Comparison of ENCODE assay signal across 16 cellular contexts in genomic region chr2:174680221-174680620, GRCh38.
DNase-seq lines count a peak whose midpoint lies in the region; TF ChIP-seq lines count a peak whose summit lies in the region.
"Had no signal": no experiment of that assay in that cellular context is flagged by ENCODE, and none has a peak within 500 bp of the region (broad histone marks: within the 10 kb centered on the region; RNA-seq: fewer than 3 reads in every experiment).

No MANE protein-coding gene starts in this region.

- DNase-seq in activated naive CD4-positive, alpha-beta T cell treated with anti-CD3 and anti-CD28 coated beads, Interleukin-2, amount 10 ng/mL, durations not matched to agents 7 days and 5 days: no peak
- no peak for DNase-seq in activated naive CD4-positive, alpha-beta T cell treated with anti-CD3 and anti-CD28 coated beads, Interleukin-2, amount 50 U/mL, for 16 hours
- no peak for DNase-seq in activated CD4-positive, alpha-beta memory T cell treated with anti-CD3 and anti-CD28 coated beads for 36 hours
- DNase-seq in glomerular visceral epithelial cell (ENCODE audit: extremely low spot score): peak; percentile 16
- DNase-seq in HT-29 (ENCODE audit: low spot score): no peak
- DNase-seq in esophagus squamous epithelium (lab: John Stamatoyannopoulos, UW): no peak
- no peak for DNase-seq in hypothalamus (lab: John Stamatoyannopoulos, UW)
- DNase-seq: cerebellar nuclear complex, DMS153, mammary epithelial cell, MM.1S, NCI-H2029, NCI-H774, T1000 had no signal

- no peak overlapping the region for H3K27ac ChIP-seq in esophagus squamous epithelium
- H3K27ac ChIP-seq: RWPE1 had no signal

- POLR2A ChIA-PET in activated CD4-positive, alpha-beta memory T cell treated with anti-CD3 and anti-CD28 coated beads for 36 hours (lab: Charles Lee): no interaction called here

- peaks cover 7 to 38% (median 17%) of the 10 kb centered on the region in 3 donors for H3K4me1 ChIP-seq in esophagus squamous epithelium

- intact Hi-C loops in activated CD4-positive, alpha-beta memory T cell treated with anti-CD3 and anti-CD28 coated beads for 36 hours (cut with micrococcal nuclease): no loop called here
- intact Hi-C loops in esophagus squamous epithelium (cut with DNase I): loop anchor here (10.0 kb wide), 1 partner anchor 75 kb away; no protein-coding TSS in a partner anchor

- peaks cover 69% of the 10 kb centered on the region for H3K4me1 Mint-ChIP-seq in activated naive CD4-positive, alpha-beta T cell treated with anti-CD3 and anti-CD28 coated beads, Interleukin-2, amount 10 ng/mL, durations not matched to agents 7 days and 5 days
- H3K4me1 Mint-ChIP-seq in activated CD4-positive, alpha-beta memory T cell treated with anti-CD3 and anti-CD28 coated beads for 36 hours (ENCODE audit: low read depth): peaks cover 61% of the 10 kb centered on the region

- peaks cover 41% of the 10 kb centered on the region for H3K36me3 Mint-ChIP-seq in activated naive CD4-positive, alpha-beta T cell treated with anti-CD3 and anti-CD28 coated beads, Interleukin-2, amount 10 ng/mL, durations not matched to agents 7 days and 5 days
- peaks cover 9% of the 10 kb centered on the region for H3K36me3 Mint-ChIP-seq in activated CD4-positive, alpha-beta memory T cell treated with anti-CD3 and anti-CD28 coated beads for 36 hours
- H3K36me3 Mint-ChIP-seq: stimulated activated memory B cell treated with anti-CD40 and anti-IgM and Interleukin-4, amounts not matched to agents 10 μg/mL and 1 μg/mL and 100 μg/mL, for 72 hours had no signal

- peaks cover 4% of the 10 kb centered on the region for H3K27me3 Mint-ChIP-seq in activated naive CD4-positive, alpha-beta T cell treated with anti-CD3 and anti-CD28 coated beads, Interleukin-2, amount 10 ng/mL, durations not matched to agents 7 days and 5 days
- no peaks in the 10 kb centered on the region for H3K27me3 Mint-ChIP-seq in activated CD4-positive, alpha-beta memory T cell treated with anti-CD3 and anti-CD28 coated beads for 36 hours
- H3K27me3 Mint-ChIP-seq: stimulated activated memory B cell treated with anti-CD40 and anti-IgM and Interleukin-4, amounts not matched to agents 10 μg/mL and 1 μg/mL and 100 μg/mL, for 72 hours had no signal

- peaks cover 0 to 25% (median 0%) of the 10 kb centered on the region in 4 donors for H3K27me3 ChIP-seq in esophagus squamous epithelium

- 38 to 58% methylated on average over 2 of the region's 2 CpGs for WGBS in esophagus squamous epithelium, 2 donors

- peak overlapping the region; percentile 86 for H3K4me3 Mint-ChIP-seq in activated naive CD4-positive, alpha-beta T cell treated with anti-CD3 and anti-CD28 coated beads, Interleukin-2, amount 10 ng/mL, durations not matched to agents 7 days and 5 days
- H3K4me3 Mint-ChIP-seq in activated CD4-positive, alpha-beta memory T cell treated with anti-CD3 and anti-CD28 coated beads for 36 hours: no peak overlapping the region

- CTCF ChIA-PET in activated naive CD4-positive, alpha-beta T cell treated with anti-CD3 and anti-CD28 coated beads, Interleukin-2, amount 10 ng/mL, durations not matched to agents 7 days and 5 days (lab: Charles Lee): interaction anchor here (1.1 to 11.5 kb wide), 5 partner anchors 8 to 217 kb away, joined by 3 to 272 read pairs (median 5); partner anchors contain the start of gene WIPF1
- CTCF ChIA-PET in activated CD4-positive, alpha-beta memory T cell treated with anti-CD3 and anti-CD28 coated beads for 36 hours (lab: Charles Lee): interaction anchor here (0.8 to 1.6 kb wide), 7 partner anchors 8 to 217 kb away, joined by 3 to 7 read pairs (median 4); no protein-coding TSS in a partner anchor

- H3K9me3 ChIP-seq in esophagus squamous epithelium: no peaks in the 10 kb centered on the region

- no peak for TF ChIP-seq CTCF in esophagus squamous epithelium (IDR thresholded peaks at IDR 0.05)

- no peaks in the 10 kb centered on the region for H3K36me3 ChIP-seq in esophagus squamous epithelium

- no peak overlapping the region for H3K4me3 ChIP-seq in esophagus squamous epithelium

- H3K9me3 Mint-ChIP-seq in activated naive CD4-positive, alpha-beta T cell treated with anti-CD3 and anti-CD28 coated beads, Interleukin-2, amount 10 ng/mL, durations not matched to agents 7 days and 5 days: no peaks in the 10 kb centered on the region
- H3K9me3 Mint-ChIP-seq in activated CD4-positive, alpha-beta memory T cell treated with anti-CD3 and anti-CD28 coated beads for 36 hours: no peaks in the 10 kb centered on the region
- H3K9me3 Mint-ChIP-seq: stimulated activated memory B cell treated with anti-CD40 and anti-IgM and Interleukin-4, amounts not matched to agents 10 μg/mL and 1 μg/mL and 100 μg/mL, for 72 hours had no signal

- TF ChIP-seq POLR2A in esophagus squamous epithelium (IDR thresholded peaks at IDR 0.05): no peak

- peak overlapping the region; percentile 4 for H3K27ac Mint-ChIP-seq in activated naive CD4-positive, alpha-beta T cell treated with anti-CD3 and anti-CD28 coated beads, Interleukin-2, amount 10 ng/mL, durations not matched to agents 7 days and 5 days
- H3K27ac Mint-ChIP-seq in activated CD4-positive, alpha-beta memory T cell treated with anti-CD3 and anti-CD28 coated beads for 36 hours: peak overlapping the region; percentile 9
- H3K27ac Mint-ChIP-seq: stimulated activated memory B cell treated with anti-CD40 and anti-IgM and Interleukin-4, amounts not matched to agents 10 μg/mL and 1 μg/mL and 100 μg/mL, for 72 hours had no signal
